ENCODE assay signal across 1 cellular context in the genomic region with DNA sequence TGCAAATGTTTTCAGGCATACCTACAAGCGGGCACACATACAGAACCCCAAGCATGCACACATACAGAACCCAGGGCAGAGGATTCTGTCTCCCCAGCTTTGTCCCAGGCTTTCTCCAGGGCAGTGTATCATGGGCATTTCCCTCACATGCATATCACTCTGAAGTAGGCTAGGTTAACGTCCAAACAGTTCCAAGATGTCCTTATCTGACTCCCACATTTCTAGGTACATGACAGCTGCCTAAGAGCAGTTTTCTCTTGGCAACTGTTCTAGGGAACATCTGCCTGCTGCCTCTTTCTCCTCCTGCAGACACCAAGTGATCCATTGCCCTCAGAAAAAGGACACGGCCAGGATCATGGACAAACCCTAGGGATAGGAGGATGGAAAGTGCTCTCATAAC.
TF ChIP-seq lines count a peak whose summit lies in the region.

No MANE protein-coding gene starts in this region.

TF ChIP-seq in IMR-90, 13 proteins besides CTCF, POLR2A, EP300 and RAD21 (continued from another document):
- no peak for TF ChIP-seq RFX5 (IDR thresholded peaks at IDR 0.05; ENCODE audit: low read depth, low read length)
- no peak for TF ChIP-seq SMC3 (IDR thresholded peaks at IDR 0.05; ENCODE audit: low read depth, low read length)
- TF ChIP-seq CEBPB (IDR thresholded peaks at IDR 0.05; ENCODE audit: low read depth, low read length) = no peak
- TF ChIP-seq, protein P1, sequence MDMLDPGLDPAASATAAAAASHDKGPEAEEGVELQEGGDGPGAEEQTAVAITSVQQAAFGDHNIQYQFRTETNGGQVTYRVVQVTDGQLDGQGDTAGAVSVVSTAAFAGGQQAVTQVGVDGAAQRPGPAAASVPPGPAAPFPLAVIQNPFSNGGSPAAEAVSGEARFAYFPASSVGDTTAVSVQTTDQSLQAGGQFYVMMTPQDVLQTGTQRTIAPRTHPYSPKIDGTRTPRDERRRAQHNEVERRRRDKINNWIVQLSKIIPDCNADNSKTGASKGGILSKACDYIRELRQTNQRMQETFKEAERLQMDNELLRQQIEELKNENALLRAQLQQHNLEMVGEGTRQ (IDR thresholded peaks at IDR 0.05; ENCODE audit: low read depth, low read length) = no peak
- TF ChIP-seq CHD1 (IDR thresholded peaks at IDR 0.05; ENCODE audit: low read depth, low read length) = no peak
- no peak for TF ChIP-seq NFE2L2 (IDR thresholded peaks at IDR 0.05; ENCODE audit: low read depth, low read length)
- TF ChIP-seq MXI1 (IDR thresholded peaks at IDR 0.05; ENCODE audit: borderline replicate concordance, low read depth, low read length) = no peak
